Comparison of ENCODE assay signal across 18 cellular contexts in the genomic region with DNA sequence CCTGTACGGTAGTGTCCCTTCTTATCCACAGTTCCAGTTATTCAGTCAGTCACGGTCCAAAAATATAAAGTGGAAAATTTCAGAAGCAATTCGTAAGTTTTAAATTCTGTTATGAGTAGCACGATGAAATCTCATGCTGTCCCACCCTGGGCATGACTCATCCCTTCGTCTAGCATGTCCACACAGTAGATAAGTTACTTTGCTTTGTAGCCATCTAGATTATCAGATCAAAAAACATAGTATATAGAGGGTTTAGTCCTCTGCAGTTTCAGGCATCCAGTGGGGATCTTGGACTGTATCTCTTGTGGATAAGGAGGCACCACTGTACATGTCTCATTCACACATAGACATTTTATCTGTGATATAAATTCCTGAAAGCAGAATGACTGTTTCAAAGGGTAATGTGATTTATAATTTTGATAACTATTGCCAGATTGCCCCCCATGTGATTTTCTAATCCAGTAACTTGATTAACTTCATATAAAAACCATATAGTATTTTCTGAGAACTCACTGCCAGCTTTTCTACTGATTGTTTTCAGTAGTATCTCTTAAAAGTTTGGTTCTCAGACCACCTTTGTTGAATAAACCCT.
DNase-seq lines count a peak whose midpoint lies in the region; ATAC-seq and TF ChIP-seq lines count a peak whose summit lies in the region.
"Had no signal": no experiment of that assay in that cellular context is flagged by ENCODE, and none has a peak within 500 bp of the region (broad histone marks: within the 10 kb centered on the region; RNA-seq: fewer than 3 reads in every experiment).

No MANE protein-coding gene starts in this region.

- H3K4me3 ChIP-seq in breast epithelium: no peak overlapping the region
- H3K4me3 ChIP-seq in adipocyte (ENCODE audit: low read length): no peak overlapping the region
- H3K4me3 ChIP-seq in fibroblast of the aortic adventitia (ENCODE audit: low read depth, low read length): no peak overlapping the region
- H3K4me3 ChIP-seq: ascending aorta, spleen had no signal

- H3K4me3 Mint-ChIP-seq in MCF 10A (ENCODE audit: unreplicated experiment) (no peak overlapping the region), glutamatergic neuron (ENCODE audit: unreplicated experiment) (no peak overlapping the region)

- no peaks in the 10 kb centered on the region for H3K27me3 ChIP-seq in breast epithelium
- H3K27me3 ChIP-seq in adipocyte (replicated peaks; ENCODE audit: control insufficient read depth, insufficient read depth, low read length): no peaks in the 10 kb centered on the region
- H3K27me3 ChIP-seq: ascending aorta, spleen had no signal

- CTCF ChIA-PET in MCF 10A (lab: Yijun Ruan, JAX): interaction anchor here (0.6 kb wide), 2 partner anchors 303 to 1139 kb away, joined by 3 read pairs; no protein-coding TSS in a partner anchor

- no peak overlapping the region for H3K9ac ChIP-seq in adipocyte (ENCODE audit: low read length)
- H3K9ac ChIP-seq: parathyroid adenoma had no signal

- intact Hi-C loops in MCF 10A (cut with micrococcal nuclease) (no loop called here), breast epithelium (cut with DNase I; ENCODE audit: low total_unique reads) (no loop called here)

- no peaks in the 10 kb centered on the region for H3K9me3 Mint-ChIP-seq in MCF 10A (ENCODE audit: unreplicated experiment)
- peaks cover 5% of the 10 kb centered on the region for H3K9me3 Mint-ChIP-seq in glutamatergic neuron (ENCODE audit: unreplicated experiment)

- H3K9me3 ChIP-seq in breast epithelium (no peaks in the 10 kb centered on the region), adipocyte (ENCODE audit: control insufficient read depth, low read length) (no peaks in the 10 kb centered on the region)
- H3K9me3 ChIP-seq: ascending aorta, spleen had no signal

- H3K27me3 Mint-ChIP-seq in MCF 10A (ENCODE audit: insufficient read depth, unreplicated experiment) (no peaks in the 10 kb centered on the region), glutamatergic neuron (ENCODE audit: unreplicated experiment) (peaks cover 2% of the 10 kb centered on the region)

- POLR2A ChIA-PET in MCF 10A (lab: Yijun Ruan, JAX): no interaction called here

- DNase-seq in MCF 10A (ENCODE audit: unreplicated experiment) (no peak), breast epithelium (ENCODE audit: low spot score in 2 of 2) (no peak), adipocyte (ENCODE audit: low read depth) (peak; percentile 70), fibroblast of the aortic adventitia (ENCODE audit: low read depth) (peak; percentile 64), stromal cell of bone marrow (ENCODE audit: low read depth) (peak; percentile 29), activated gamma-delta T cell (lab: John Stamatoyannopoulos, UW) (no peak), glutamatergic neuron (no peak)
- DNase-seq: activated CD4-positive, CD25-positive, alpha-beta regulatory T cell; Calu3; effector CD4-positive, alpha-beta T cell; GOT3; islet precursor cell; NCI-H1417; spleen; SW 1271 had no signal

- no peak for TF ChIP-seq POLR2A in breast epithelium (IDR thresholded peaks at IDR 0.05)

- ATAC-seq in HG03432 (IDR thresholded peaks at IDR 0.05; ENCODE audit: unreplicated experiment): no peak

- H3K27ac ChIP-seq in breast epithelium: no peak overlapping the region
- H3K27ac ChIP-seq: ascending aorta, parathyroid adenoma, spleen had no signal

- H3K36me3 ChIP-seq in breast epithelium: peaks cover 19% of the 10 kb centered on the region
- peaks cover 94% of the 10 kb centered on the region for H3K36me3 ChIP-seq in adipocyte (ENCODE audit: control insufficient read depth, insufficient read depth, low read length, severe bottlenecking)

- peak overlapping the region; percentile 1 for H3K27ac Mint-ChIP-seq in MCF 10A (ENCODE audit: low read depth, unreplicated experiment)
- H3K27ac Mint-ChIP-seq in glutamatergic neuron (ENCODE audit: unreplicated experiment): no peak overlapping the region

- H3K36me3 Mint-ChIP-seq in MCF 10A (ENCODE audit: insufficient read depth, unreplicated experiment): peaks cover 43% of the 10 kb centered on the region
- H3K36me3 Mint-ChIP-seq in glutamatergic neuron (ENCODE audit: unreplicated experiment): peaks cover 14% of the 10 kb centered on the region

- H3K4me1 ChIP-seq in breast epithelium (no peaks in the 10 kb centered on the region), adipocyte (ENCODE audit: control insufficient read depth, insufficient read depth, low read length) (peaks cover 7% of the 10 kb centered on the region)
- H3K4me1 ChIP-seq: ascending aorta, parathyroid adenoma had no signal

- no TSS peak for BruUV-seq in MCF 10A (replicated peaks; lab: Mats Ljungman, UMichigan)

- TF ChIP-seq CTCF in MCF 10A (IDR thresholded peaks at IDR 0.05; ENCODE audit: unreplicated experiment): no peak
- TF ChIP-seq CTCF in breast epithelium (IDR thresholded peaks at IDR 0.05): no peak
- TF ChIP-seq CTCF in fibroblast of the aortic adventitia (IDR thresholded peaks at IDR 0.05; ENCODE audit: insufficient read depth, low read length): no peak
- no peak for TF ChIP-seq CTCF in glutamatergic neuron (IDR thresholded peaks at IDR 0.05; ENCODE audit: partially characterized antibody, unreplicated experiment)

- H3K4me1 Mint-ChIP-seq in MCF 10A (ENCODE audit: insufficient read depth, unreplicated experiment) (no peaks in the 10 kb centered on the region), glutamatergic neuron (ENCODE audit: low read depth, unreplicated experiment) (no peaks in the 10 kb centered on the region)

Comparison
In these comparisons a context has a peak if more than half of its experiments do, and no peak if none do; other contexts are left out.
1. DNase-seq: peak in adipocyte (single experiment), fibroblast of the aortic adventitia (single experiment) and stromal cell of bone marrow (single experiment); none in MCF 10A (single experiment), breast epithelium (0 of 2), activated gamma-delta T cell (single experiment) and glutamatergic neuron (single experiment).